ENCODE assay signal across 8 cellular contexts in the genomic region with DNA sequence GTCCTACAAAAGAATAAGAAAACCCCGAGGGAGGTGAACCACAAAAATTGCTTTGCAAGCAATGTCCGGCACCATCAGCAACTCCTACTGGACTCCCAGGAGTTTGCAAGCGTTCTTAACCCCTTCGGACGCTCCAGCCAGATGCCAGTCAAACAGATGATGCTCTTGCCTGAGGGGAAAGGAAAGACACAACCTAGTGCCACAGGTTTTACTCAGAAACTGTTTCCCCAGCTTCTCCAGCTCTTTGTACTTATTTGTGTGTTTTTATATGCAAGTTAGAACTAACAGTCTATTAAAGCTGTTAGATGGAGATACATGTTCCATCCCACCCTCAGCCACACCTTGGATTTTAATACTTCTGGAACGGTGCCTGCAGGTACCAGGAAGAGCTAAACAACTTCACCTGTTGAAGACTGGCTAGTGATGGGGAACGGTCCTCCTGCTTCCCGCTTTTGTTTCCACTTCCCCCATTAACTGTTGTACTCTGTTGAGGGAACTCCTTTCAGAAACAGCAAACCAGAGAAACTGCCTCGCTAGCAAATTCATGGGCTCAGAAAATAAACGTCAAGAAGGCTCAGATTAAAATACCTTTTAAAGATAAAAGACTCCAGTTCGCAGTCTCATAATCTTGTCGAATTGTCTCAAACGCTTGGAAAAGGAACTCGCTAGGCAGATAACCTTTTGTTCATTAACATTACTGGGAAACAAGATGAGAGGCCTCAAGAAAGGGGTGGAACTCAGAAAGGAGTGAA. TPM values are rescaled to one million over a fixed set of nuclear protein-coding genes. Genes with fewer than 3 reads are reported as not detected.
DNase-seq lines count a peak whose midpoint lies in the region; ATAC-seq and TF ChIP-seq lines count a peak whose summit lies in the region.

No MANE protein-coding gene starts in this region.

- POLR2A ChIA-PET in CD4-positive, alpha-beta memory T cell (lab: Charles Lee; ENCODE audit: partially characterized antibody) = no interaction called here

- H3K36me3 ChIP-seq in CD4-positive, alpha-beta memory T cell (ENCODE audit: insufficient read depth, low read length) = no peaks in the 10 kb centered on the region
- H3K36me3 ChIP-seq in effector memory CD4-positive, alpha-beta T cell (ENCODE audit: control insufficient read depth, insufficient read depth, low read length) = no peaks in the 10 kb centered on the region
- peaks cover 16% of the 10 kb centered on the region for H3K36me3 ChIP-seq in lower lobe of right lung
- no peaks in the 10 kb centered on the region for H3K36me3 ChIP-seq in thyroid gland

- CTCF ChIA-PET in CD4-positive, alpha-beta memory T cell (lab: Charles Lee; ENCODE audit: partially characterized antibody) = interaction anchor here (0.9 to 3.7 kb wide), 3 partner anchors 9 to 126 kb away, joined by 3 to 27 read pairs (median 4); no protein-coding TSS in a partner anchor

- peak; percentile 49 for TF ChIP-seq CTCF in lower lobe of right lung (IDR thresholded peaks at IDR 0.05)
- peak in 4 of 6 experiments; percentile 42 to 71 (median 50) for TF ChIP-seq CTCF in thyroid gland (IDR thresholded peaks at IDR 0.05)

- H3K36me3 Mint-ChIP-seq in CD4-positive, alpha-beta memory T cell = no peaks in the 10 kb centered on the region

- peak overlapping the region in 3 of 7 donors; percentile 21 to 48 (median 22) for H3K27ac Mint-ChIP-seq in CD4-positive, alpha-beta memory T cell

- peaks cover 20% of the 10 kb centered on the region for H3K4me1 ChIP-seq in CD4-positive, alpha-beta memory T cell (ENCODE audit: insufficient read depth, low read length)
- H3K4me1 ChIP-seq in effector memory CD4-positive, alpha-beta T cell (ENCODE audit: control insufficient read depth, insufficient read depth, low read length, poor library complexity, severe bottlenecking) = peaks cover 6% of the 10 kb centered on the region
- H3K4me1 ChIP-seq in lower lobe of right lung (peaks cover 34% of the 10 kb centered on the region), thyroid gland (peaks cover 12 to 16% of the 10 kb centered on the region in 2 donors)

- H3K4me3 ChIP-seq in CD4-positive, alpha-beta memory T cell (ENCODE audit: low read length in 2 of 2) = no peak overlapping the region
- H3K4me3 ChIP-seq in effector memory CD4-positive, alpha-beta T cell (ENCODE audit: insufficient read depth, low read depth, low read length, poor library complexity, severe bottlenecking) = peak overlapping the region; percentile 50
- peak overlapping the region; percentile 92 for H3K4me3 ChIP-seq in lower lobe of right lung
- H3K4me3 ChIP-seq in thyroid gland (replicated peaks in 1 of 3) = peak overlapping the region in 2 of 3 donors; percentile 41 to 69

- no peaks in the 10 kb centered on the region for H3K9me3 ChIP-seq in CD4-positive, alpha-beta memory T cell (ENCODE audit: control insufficient read depth in 1 of 2, low read length in 2 of 2)
- no peaks in the 10 kb centered on the region for H3K9me3 ChIP-seq in effector memory CD4-positive, alpha-beta T cell (ENCODE audit: control insufficient read depth, low read length)
- H3K9me3 ChIP-seq in lower lobe of right lung = no peaks in the 10 kb centered on the region
- no peaks in the 10 kb centered on the region for H3K9me3 ChIP-seq in thyroid gland

- 12 to 15% methylated on average over 14 of the region's 14 CpGs for WGBS in thyroid gland, 2 donors

- TF ChIP-seq POLR2A in thyroid gland (IDR thresholded peaks at IDR 0.05) = no peak

- peaks cover 44% of the 10 kb centered on the region for H3K27me3 ChIP-seq in CD4-positive, alpha-beta memory T cell (ENCODE audit: insufficient read depth, low read length)
- peaks cover 36% of the 10 kb centered on the region for H3K27me3 ChIP-seq in effector memory CD4-positive, alpha-beta T cell (replicated peaks; ENCODE audit: control insufficient read depth, insufficient read depth, low read length, poor library complexity, severe bottlenecking)
- H3K27me3 ChIP-seq in lower lobe of right lung (ENCODE audit: low read depth) (peaks cover 10% of the 10 kb centered on the region), thyroid gland (no peaks in the 10 kb centered on the region)

- peak overlapping the region; percentile 57 to 79 (median 74) for H3K4me3 Mint-ChIP-seq in CD4-positive, alpha-beta memory T cell

- H3K9me3 Mint-ChIP-seq in CD4-positive, alpha-beta memory T cell = no peaks in the 10 kb centered on the region

- H3K27me3 Mint-ChIP-seq in CD4-positive, alpha-beta memory T cell = peaks cover 32 to 35% of the 10 kb centered on the region in 2 donors

- peak in 2 of 5 donors; percentile 17 to 19 for DNase-seq in CD4-positive, alpha-beta memory T cell
- DNase-seq in HCEC 1CT (peak; percentile 84), SK-N-DZ (ENCODE audit: low spot score) (peak; percentile 78), lower lobe of right lung (no peak), thyroid gland (peak; percentile 63 to 65), germinal center (ENCODE audit: low spot score) (no peak), Kasumi-1 (lab: John Stamatoyannopoulos, UW) (no peak)
- no peak for DNase-seq in effector memory CD4-positive, alpha-beta T cell

- intact Hi-C loops in CD4-positive, alpha-beta memory T cell (cut with micrococcal nuclease) = loop anchor here (2.0 to 10.0 kb wide), 3 partner anchors 33 to 400 kb away; a partner anchor contains a TSS
- intact Hi-C loops in lower lobe of right lung (cut with DNase I) (no loop called here), thyroid gland (cut with DNase I) (no loop called here)

- peak; percentile 58 to 66 for ATAC-seq in lower lobe of right lung

- H3K27ac ChIP-seq in CD4-positive, alpha-beta memory T cell (ENCODE audit: low read depth, low read length) = no peak overlapping the region
- H3K27ac ChIP-seq in effector memory CD4-positive, alpha-beta T cell (ENCODE audit: insufficient read depth, low read length, poor library complexity, severe bottlenecking) = no peak overlapping the region
- H3K27ac ChIP-seq in lower lobe of right lung (peak overlapping the region; percentile 96), thyroid gland (peak overlapping the region; percentile 97 to 99 (median 98))

- peaks cover 18 to 27% (median 21%) of the 10 kb centered on the region in 4 donors for H3K4me1 Mint-ChIP-seq in CD4-positive, alpha-beta memory T cell

RNA-seq across cellular contexts. Expression of a gene that starts 1.1 kb away (rescaled TPM):
- under 1 TPM; 0.75 to 0.79 TPM for total RNA-seq in CD4-positive, alpha-beta memory T cell
- not detected for polyA plus RNA-seq in CD4-positive, alpha-beta memory T cell
- 41.5 and 46.6 TPM in 2 replicates for polyA plus RNA-seq in SK-N-DZ (2014; cell fraction: cytosol; rRNA removed)
- polyA plus RNA-seq in SK-N-DZ (2014; cell fraction: nucleus; rRNA removed) = 27.5 and 39.0 TPM in 2 replicates
- 86.0 TPM for total RNA-seq in lower lobe of right lung
- 10 to 100 TPM; 57.1 to 98.5 (median 74.2) TPM for total RNA-seq in thyroid gland

Comparison
In these comparisons a context has a peak if more than half of its experiments do, and no peak if none do; other contexts are left out.
1. DNase-seq: peak in HCEC 1CT (single experiment), SK-N-DZ (single experiment) and thyroid gland (2 of 2); none in effector memory CD4-positive, alpha-beta T cell (0 of 3), lower lobe of right lung (single experiment), germinal center (single experiment) and Kasumi-1 (0 of 2).
2. H3K27ac ChIP-seq: peak in lower lobe of right lung (single experiment) and thyroid gland (3 of 3); none in CD4-positive, alpha-beta memory T cell (single experiment) and effector memory CD4-positive, alpha-beta T cell (single experiment).
3. H3K4me3 ChIP-seq: peak in effector memory CD4-positive, alpha-beta T cell (single experiment), lower lobe of right lung (single experiment) and thyroid gland (2 of 3); none in CD4-positive, alpha-beta memory T cell (0 of 2).
4. RNA of a gene that starts 1.1 kb away (total RNA-seq): 86.0 TPM in lower lobe of right lung (single experiment) and 57.1 to 98.5 TPM in thyroid gland; 0.75 to 0.79 TPM in CD4-positive, alpha-beta memory T cell; every median in the first group is over 10 times any median in the second.